1 cellular context compared by ENCODE assay signal in genomic region chr7:129144834-129145668, GRCh38.
TF ChIP-seq lines count a peak whose summit lies in the region.

No MANE protein-coding gene starts in this region.

TF ChIP-seq in HEK293, 187 proteins besides CTCF, POLR2A, EP300 and RAD21 (continued from another document):
- TF ChIP-seq ZSCAN18 (tag by site-specific recombination; IDR thresholded peaks at IDR 0.05) (no peak), ZBTB10 (tag by site-specific recombination; IDR thresholded peaks at IDR 0.05) (peak; percentile 70), ZNF341 (tag by site-specific recombination; IDR thresholded peaks at IDR 0.05; ENCODE audit: low read depth) (no peak), ZNF157 (tag by site-specific recombination; IDR thresholded peaks at IDR 0.05) (no peak), ZNF155 (tag by site-specific recombination; IDR thresholded peaks at IDR 0.05) (no peak), ZNF660 (tag by site-specific recombination; IDR thresholded peaks at IDR 0.05) (0 out of 2 replicates have a peak, but pooled peaks have one; percentile 8), WT1 (tag by site-specific recombination; IDR thresholded peaks at IDR 0.05) (no peak), ZBTB26 (tag by site-specific recombination; optimal IDR thresholded peaks at IDR 0.05) (no peak), ZNF19 (tag by site-specific recombination; IDR thresholded peaks at IDR 0.05; ENCODE audit: low read depth) (no peak), HOXD13 (CRISPR knock-in tag; IDR thresholded peaks at IDR 0.05; ENCODE audit: borderline replicate concordance) (no peak), ZNF394 (tag by site-specific recombination; IDR thresholded peaks at IDR 0.05; ENCODE audit: borderline replicate concordance) (no peak), SALL2 (tag by site-specific recombination; IDR thresholded peaks at IDR 0.05; ENCODE audit: borderline replicate concordance) (no peak), ZNF513 (tag by site-specific recombination; IDR thresholded peaks at IDR 0.05) (no peak), ZNF670 (tag by site-specific recombination; IDR thresholded peaks at IDR 0.05; ENCODE audit: low read depth) (no peak)
